Comparison of ENCODE assay signal across 17 cellular contexts in the genomic region with DNA sequence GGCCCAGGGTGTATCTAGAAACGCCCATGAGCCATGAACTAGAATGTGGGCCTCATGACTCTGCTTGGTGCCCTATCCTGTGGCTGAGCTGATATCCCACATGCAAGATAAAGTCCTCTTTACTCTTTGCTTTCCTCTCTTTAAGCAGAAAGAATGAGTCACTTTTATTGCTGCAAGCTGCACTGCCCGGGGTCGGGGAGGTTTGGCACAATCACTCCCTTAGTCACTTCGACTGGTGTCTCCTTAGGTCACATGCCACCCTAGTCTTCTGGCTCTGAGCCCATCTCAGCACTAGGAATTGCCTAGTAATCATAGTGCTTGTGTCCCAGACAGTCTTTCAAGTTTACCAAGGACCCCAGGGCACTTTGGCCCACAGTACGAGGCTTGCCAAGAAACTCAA.
DNase-seq lines count a peak whose midpoint lies in the region; ATAC-seq and TF ChIP-seq lines count a peak whose summit lies in the region.
"Had no signal": no experiment of that assay in that cellular context is flagged by ENCODE, and none has a peak within 500 bp of the region (broad histone marks: within the 10 kb centered on the region; RNA-seq: fewer than 3 reads in every experiment).

No MANE protein-coding gene starts in this region.

- H3K4me1 ChIP-seq in A673 (ENCODE audit: insufficient read depth, low read length, poor library complexity, severe bottlenecking) = no peaks in the 10 kb centered on the region
- H3K4me1 ChIP-seq in hepatocyte (ENCODE audit: insufficient read depth) = no peaks in the 10 kb centered on the region
- no peaks in the 10 kb centered on the region for H3K4me1 ChIP-seq in spleen
- H3K4me1 ChIP-seq: foreskin keratinocyte, stomach had no signal

- H3K79me2 ChIP-seq in hepatocyte = no peaks in the 10 kb centered on the region

- POLR2A ChIA-PET in A673 (lab: Charles Lee; ENCODE audit: low non-redundant PET) (no interaction called here), RWPE1 (lab: Yijun Ruan, JAX; ENCODE audit: low non-redundant PET) (no interaction called here)

- H3K27me3 ChIP-seq in A673 (replicated peaks; ENCODE audit: insufficient read depth, low read depth, low read length, poor library complexity) (no peaks in the 10 kb centered on the region), hepatocyte (no peaks in the 10 kb centered on the region), spleen (replicated peaks in 1 of 7) (no peaks in the 10 kb centered on the region)
- H3K27me3 ChIP-seq: foreskin keratinocyte, stomach had no signal

- ATAC-seq in GM21367 (IDR thresholded peaks at IDR 0.05; ENCODE audit: unreplicated experiment) = no peak
- ATAC-seq in stimulated activated naive CD8-positive, alpha-beta T cell treated with anti-CD3 and anti-CD28 coated beads, Interleukin-15, amount 100 ng/mL, for 72 hours = no peak
- ATAC-seq: foreskin keratinocyte, Right ventricle myocardium inferior had no signal

- H3K9me2 ChIP-seq in hepatocyte (replicated peaks; ENCODE audit: insufficient read depth) = no peaks in the 10 kb centered on the region

- DNase-seq in A673 (ENCODE audit: low spot score) (peak; percentile 52), HK-2 (ENCODE audit: unreplicated experiment) (peak; percentile 25), RWPE1 (ENCODE audit: low spot score) (peak; percentile 0), hepatocyte (ENCODE audit: low spot score) (peak; percentile 61), NCI-H146 treated with DMSO at 0.1 percent for 48 hours (lab: John Stamatoyannopoulos, UW; ENCODE audit: unreplicated experiment) (no peak), spleen (no peak)
- no peak for DNase-seq in stimulated activated naive CD8-positive, alpha-beta T cell treated with anti-CD3 and anti-CD28 coated beads, Interleukin-15, amount 100 ng/mL, for 72 hours
- DNase-seq: activated CD4-positive, alpha-beta T cell treated with anti-CD3 and anti-CD28 coated beads, Interleukin-2, amount 50 U/mL, for 48 hours; anterior cingulate cortex; midbrain; NCI-H1436 treated with DMSO at 0.1 percent for 48 hours; NCI-H526; occipital lobe; stomach had no signal

- H3K4me3 Mint-ChIP-seq in stimulated activated naive CD8-positive, alpha-beta T cell treated with anti-CD3 and anti-CD28 coated beads, Interleukin-15, amount 100 ng/mL, for 72 hours = no peak overlapping the region

- no peak for TF ChIP-seq POLR2A in spleen (IDR thresholded peaks at IDR 0.05)

- no TSS peak for BruUV-seq in A673 (replicated peaks; lab: Mats Ljungman, UMichigan)

- CTCF ChIA-PET in A673 (lab: Charles Lee) (no interaction called here), RWPE1 (lab: Yijun Ruan, JAX) (no interaction called here)

- 62% methylated on average over 5 of the region's 5 CpGs for WGBS in hepatocyte (ENCODE audit: low lambda C conversion rate, missing lambda C conversion rate)
- WGBS in spleen, 5 donors = 73 to 84% (median 78%) methylated on average over 4 to 5 of the region's 5 CpGs

- no peaks in the 10 kb centered on the region for H3K9me3 ChIP-seq in A673 (ENCODE audit: low read depth, low read length, poor library complexity, severe bottlenecking)
- H3K9me3 ChIP-seq in hepatocyte (ENCODE audit: low read depth) = peaks cover 6% of the 10 kb centered on the region
- peaks cover 0 to 37% (median 10%) of the 10 kb centered on the region in 8 donors for H3K9me3 ChIP-seq in spleen

- H4K20me1 ChIP-seq in hepatocyte (ENCODE audit: insufficient read depth, poor library complexity, severe bottlenecking) = no peaks in the 10 kb centered on the region

- no peaks in the 10 kb centered on the region for H3K36me3 ChIP-seq in A673 (ENCODE audit: insufficient read depth, low read length, poor library complexity, severe bottlenecking)
- no peaks in the 10 kb centered on the region for H3K36me3 ChIP-seq in hepatocyte (replicated peaks; ENCODE audit: insufficient read depth, low read depth)
- H3K36me3 ChIP-seq in spleen = no peaks in the 10 kb centered on the region
- H3K36me3 ChIP-seq: stomach had no signal

- H3K4me3 ChIP-seq in A673 (ENCODE audit: low read depth, low read length, poor library complexity, severe bottlenecking) (no peak overlapping the region), hepatocyte (no peak overlapping the region), spleen (no peak overlapping the region)
- H3K4me3 ChIP-seq: stomach had no signal

- H3K27ac Mint-ChIP-seq in stimulated activated naive CD8-positive, alpha-beta T cell treated with anti-CD3 and anti-CD28 coated beads, Interleukin-15, amount 100 ng/mL, for 72 hours = no peak overlapping the region

- no peak overlapping the region for H3K27ac ChIP-seq in A673 (ENCODE audit: low read depth, low read length, poor library complexity, severe bottlenecking)
- no peak overlapping the region for H3K27ac ChIP-seq in RWPE1
- no peak overlapping the region for H3K27ac ChIP-seq in hepatocyte
- H3K27ac ChIP-seq in spleen = no peak overlapping the region
- H3K27ac ChIP-seq: foreskin keratinocyte, stomach had no signal

- H3K9me3 Mint-ChIP-seq in stimulated activated naive CD8-positive, alpha-beta T cell treated with anti-CD3 and anti-CD28 coated beads, Interleukin-15, amount 100 ng/mL, for 72 hours = no peaks in the 10 kb centered on the region

- no peak overlapping the region for H3K4me2 ChIP-seq in hepatocyte

- no peaks in the 10 kb centered on the region for H3K4me1 Mint-ChIP-seq in stimulated activated naive CD8-positive, alpha-beta T cell treated with anti-CD3 and anti-CD28 coated beads, Interleukin-15, amount 100 ng/mL, for 72 hours

- TF ChIP-seq CTCF in A673 (conservative IDR thresholded peaks at IDR 0.05; ENCODE audit: low read depth, low read length) = no peak
- TF ChIP-seq CTCF in RWPE1 (conservative IDR thresholded peaks at IDR 0.05; ENCODE audit: low read depth) = no peak
- no peak for TF ChIP-seq CTCF in hepatocyte (IDR thresholded peaks at IDR 0.05; ENCODE audit: poor library complexity)
- no peak for TF ChIP-seq CTCF in spleen (IDR thresholded peaks at IDR 0.05 in 8 of 11, conservative IDR thresholded peaks at IDR 0.05 in 3 of 11)

- intact Hi-C loops in A673 (cut with micrococcal nuclease; ENCODE audit: unreplicated experiment) = no loop called here
- intact Hi-C loops in spleen (cut with DNase I; ENCODE audit: low total_unique reads) = no loop called here

- no peak overlapping the region for H2AFZ ChIP-seq in hepatocyte

- peaks cover 8% of the 10 kb centered on the region for H3K27me3 Mint-ChIP-seq in stimulated activated naive CD8-positive, alpha-beta T cell treated with anti-CD3 and anti-CD28 coated beads, Interleukin-15, amount 100 ng/mL, for 72 hours

Comparison
In these comparisons a context has a peak if more than half of its experiments do, and no peak if none do; other contexts are left out.
1. DNase-seq: peak in A673 (single experiment), HK-2 (single experiment), RWPE1 (single experiment) and hepatocyte (single experiment); none in stimulated activated naive CD8-positive, alpha-beta T cell treated with anti-CD3 and anti-CD28 coated beads, Interleukin-15, amount 100 ng/mL, for 72 hours (0 of 2), NCI-H146 treated with DMSO at 0.1 percent for 48 hours (single experiment) and spleen (single experiment).